ENCODE assay signal across 9 cellular contexts in genomic region chr6:1770435-1770843, GRCh38.
DNase-seq lines count a peak whose midpoint lies in the region; ATAC-seq and TF ChIP-seq lines count a peak whose summit lies in the region.
"Had no signal": no experiment of that assay in that cellular context is flagged by ENCODE, and none has a peak within 500 bp of the region (broad histone marks: within the 10 kb centered on the region; RNA-seq: fewer than 3 reads in every experiment).

No MANE protein-coding gene starts in this region.

- in situ Hi-C loops in KBM-7 (cut with MboI; ENCODE audit: low pct_unique_long_range_greater_than_20kb, low sequenced_read_pairs) = no loop called here

- H3K27me3 Mint-ChIP-seq in T-helper 2 cell treated with Interferon-gamma antibody and Interleukin-4, amounts not matched to agents 5 μg/mL and 100 μg/mL, for 36 hours (ENCODE audit: low read depth) = no peaks in the 10 kb centered on the region

- no peak for TF ChIP-seq CTCF in AG10803 (conservative IDR thresholded peaks at IDR 0.05; ENCODE audit: low read length)

- peaks cover 17% of the 10 kb centered on the region for H3K4me1 Mint-ChIP-seq in T-helper 2 cell treated with Interferon-gamma antibody and Interleukin-4, amounts not matched to agents 5 μg/mL and 100 μg/mL, for 36 hours (ENCODE audit: low read depth)

- H3K9me3 Mint-ChIP-seq in T-helper 2 cell treated with Interferon-gamma antibody and Interleukin-4, amounts not matched to agents 5 μg/mL and 100 μg/mL, for 36 hours = no peaks in the 10 kb centered on the region

- DNase-seq in AG10803 (ENCODE audit: low read depth) (peak; percentile 27), KBM-7 (no peak), Ammon's horn (ENCODE audit: low spot score) (no peak), amygdala (lab: John Stamatoyannopoulos, UW) (no peak)
- DNase-seq in T-helper 2 cell treated with Interferon-gamma antibody and Interleukin-4, amounts not matched to agents 5 μg/mL and 100 μg/mL, for 36 hours (ENCODE audit: low spot score) = peak; percentile 15
- DNase-seq in central memory CD4-positive, alpha-beta T cell = no peak

- no peaks in the 10 kb centered on the region for H3K36me3 Mint-ChIP-seq in T-helper 2 cell treated with Interferon-gamma antibody and Interleukin-4, amounts not matched to agents 5 μg/mL and 100 μg/mL, for 36 hours (ENCODE audit: low read depth)

- H3K4me3 ChIP-seq in AG10803 (ENCODE audit: low read length) = no peak overlapping the region
- H3K4me3 ChIP-seq: right atrium auricular region had no signal

- peak overlapping the region; percentile 36 for H3K4me3 Mint-ChIP-seq in T-helper 2 cell treated with Interferon-gamma antibody and Interleukin-4, amounts not matched to agents 5 μg/mL and 100 μg/mL, for 36 hours

- ATAC-seq in GM21423 (IDR thresholded peaks at IDR 0.05; ENCODE audit: unreplicated experiment) = peak; percentile 64
- peak; percentile 25 for ATAC-seq in esophagus mucosa

- H3K27ac Mint-ChIP-seq in T-helper 2 cell treated with Interferon-gamma antibody and Interleukin-4, amounts not matched to agents 5 μg/mL and 100 μg/mL, for 36 hours = peak overlapping the region; percentile 46

Comparison
In these comparisons a context has a peak if more than half of its experiments do, and no peak if none do; other contexts are left out.
1. DNase-seq: peak in AG10803 (single experiment) and T-helper 2 cell treated with Interferon-gamma antibody and Interleukin-4, amounts not matched to agents 5 μg/mL and 100 μg/mL, for 36 hours (single experiment); none in central memory CD4-positive, alpha-beta T cell (single experiment), KBM-7 (single experiment), Ammon's horn (single experiment) and amygdala (0 of 56).